ENCODE assay signal across 1 cellular context in genomic region chr15:25694823-25695312, GRCh38.
TF ChIP-seq lines count a peak whose summit lies in the region.

No MANE protein-coding gene starts in this region.

TF ChIP-seq in GM23338, 12 proteins besides CTCF, POLR2A, EP300 and RAD21 (continued from another document):
- no peak for TF ChIP-seq ZNF462 (CRISPR knock-in tag; IDR thresholded peaks at IDR 0.05)
- no peak for TF ChIP-seq ZNF331 (CRISPR knock-in tag; IDR thresholded peaks at IDR 0.05; ENCODE audit: low read depth)
- no peak for TF ChIP-seq ETS1 (IDR thresholded peaks at IDR 0.05)
- no peak for TF ChIP-seq ZNF114 (CRISPR knock-in tag; IDR thresholded peaks at IDR 0.05)
- no peak for TF ChIP-seq REST (IDR thresholded peaks at IDR 0.05; ENCODE audit: unreplicated experiment)
- TF ChIP-seq STAT1 (IDR thresholded peaks at IDR 0.05; ENCODE audit: unreplicated experiment): no peak
